ENCODE assay signal across 9 cellular contexts in genomic region chr20:50278684-50279531, GRCh38.
DNase-seq lines count a peak whose midpoint lies in the region; ATAC-seq and TF ChIP-seq lines count a peak whose summit lies in the region.
"Had no signal": no experiment of that assay in that cellular context is flagged by ENCODE, and none has a peak within 500 bp of the region (broad histone marks: within the 10 kb centered on the region; RNA-seq: fewer than 3 reads in every experiment).

No MANE protein-coding gene starts in this region.

- ATAC-seq in esophagus mucosa, result peak; percentile 24

- DNase-seq in A172 (ENCODE audit: low spot score) (peak; percentile 72), LHCN-M2 (ENCODE audit: low read depth) (peak; percentile 61), GM20000 (ENCODE audit: low spot score) (no peak), NCI-H69 (lab: John Stamatoyannopoulos, UW) (no peak), OCI-M2 (lab: John Stamatoyannopoulos, UW; ENCODE audit: unreplicated experiment) (no peak), ureter (ENCODE audit: low spot score) (no peak)
- DNase-seq: activated CD8-positive, alpha-beta memory T cell treated with anti-CD3 and anti-CD28 coated beads for 24 hours had no signal

- H3K27ac ChIP-seq in mucosa of rectum (ENCODE audit: low read depth in 2 of 2, low read length in 2 of 2), result peak overlapping the region; percentile 34 to 48

- no peak overlapping the region for H3K4me3 ChIP-seq in mucosa of rectum (ENCODE audit: low read length in 2 of 2)

- H3K27me3 ChIP-seq in mucosa of rectum (ENCODE audit: control insufficient read depth in 2 of 2, insufficient read depth in 2 of 2, low read length in 2 of 2), result no peaks in the 10 kb centered on the region

- H3K36me3 ChIP-seq in mucosa of rectum (ENCODE audit: control insufficient read depth in 2 of 2, insufficient read depth in 2 of 2, low read length in 2 of 2), result no peaks in the 10 kb centered on the region

- H3K9ac ChIP-seq in mucosa of rectum (ENCODE audit: low read depth in 1 of 2, low read length in 2 of 2), result peak overlapping the region; percentile 6 to 44

- TF ChIP-seq CTCF in GM20000 (IDR thresholded peaks at IDR 0.05; ENCODE audit: extremely low read depth, missing control alignments), result no peak

- H3K4me1 ChIP-seq in mucosa of rectum (ENCODE audit: control insufficient read depth in 2 of 2, insufficient read depth in 2 of 2, low read length in 2 of 2), result peaks cover 12 to 16% of the 10 kb centered on the region in 2 donors

- no peaks in the 10 kb centered on the region for H3K9me3 ChIP-seq in mucosa of rectum (ENCODE audit: control insufficient read depth in 2 of 2, low read length in 2 of 2)

Comparison
In these comparisons a context has a peak if more than half of its experiments do, and no peak if none do; other contexts are left out.
1. DNase-seq: peak in A172 (single experiment) and LHCN-M2 (single experiment); none in GM20000 (single experiment), NCI-H69 (single experiment), OCI-M2 (single experiment) and ureter (single experiment).